23 cellular contexts compared by ENCODE assay signal in genomic region chr10:89064764-89065163, GRCh38.
A peak's percentile ranks its signal among the peaks of the same experiment; 100 is the strongest.
DNase-seq lines count a peak whose midpoint lies in the region; ATAC-seq, FAIRE-seq and TF ChIP-seq lines count a peak whose summit lies in the region.
"Had no signal": no experiment of that assay in that cellular context is flagged by ENCODE, and none has a peak within 500 bp of the region (broad histone marks: within the 10 kb centered on the region; RNA-seq: fewer than 3 reads in every experiment).

No MANE protein-coding gene starts in this region.

- peaks cover 4% of the 10 kb centered on the region for H3K27me3 Mint-ChIP-seq in Caco-2 (ENCODE audit: insufficient read depth, unreplicated experiment)
- H3K27me3 Mint-ChIP-seq: B cell had no signal

- POLR2A ChIA-PET in Caco-2 (lab: Charles Lee), result no interaction called here

- H3K4me3 ChIP-seq in cardiac fibroblast (replicated peaks in 1 of 2; ENCODE audit: low read depth in 2 of 2, low read length in 2 of 2) (no peak overlapping the region), gastroesophageal sphincter (peak overlapping the region in 1 of 2 donors; percentile 5), pancreas (no peak overlapping the region), tibial nerve (no peak overlapping the region), Caco-2 (ENCODE audit: low read depth, low read length) (no peak overlapping the region)

- TF ChIP-seq CTCF in cardiac fibroblast (IDR thresholded peaks at IDR 0.05; ENCODE audit: low read depth, low read length), result no peak
- TF ChIP-seq CTCF in gastroesophageal sphincter (IDR thresholded peaks at IDR 0.05), result no peak
- TF ChIP-seq CTCF in pancreas (IDR thresholded peaks at IDR 0.05), result no peak
- no peak for TF ChIP-seq CTCF in tibial nerve (IDR thresholded peaks at IDR 0.05)
- no peak for TF ChIP-seq CTCF in Caco-2 (IDR thresholded peaks at IDR 0.05; ENCODE audit: insufficient read depth in 1 of 2, low read depth in 1 of 2, low read length in 1 of 2, severe bottlenecking in 1 of 2, unreplicated experiment in 1 of 2)

- H3K4me3 Mint-ChIP-seq in Caco-2 (ENCODE audit: unreplicated experiment), result no peak overlapping the region
- H3K4me3 Mint-ChIP-seq: activated CD4-positive, alpha-beta T cell treated with anti-CD3 and anti-CD28 coated beads, Interleukin-2, amount 10 ng/mL, durations not matched to agents 7 days and 5 days; B cell; dendritic cell treated with granulocyte-macrophage colony-stimulating factor and Interleukin-4, amounts not matched to agents 40 ng/mL and 50 ng/mL, for 4 days had no signal

- no peak for TF ChIP-seq EP300 in gastroesophageal sphincter (IDR thresholded peaks at IDR 0.05)
- peak in 1 of 2 donors; percentile 89 for TF ChIP-seq EP300 in tibial nerve (IDR thresholded peaks at IDR 0.05)

- no peak for FAIRE-seq in pancreas (lab: Jason Lieb, UNC)
- FAIRE-seq: endothelial cell of umbilical vein, islet of Langerhans, TTC549 had no signal

- H3K27me3 ChIP-seq in gastroesophageal sphincter (no peaks in the 10 kb centered on the region), pancreas (no peaks in the 10 kb centered on the region), tibial nerve (no peaks in the 10 kb centered on the region), Caco-2 (replicated peaks; ENCODE audit: control insufficient read depth, insufficient read depth, low read length) (peaks cover 1% of the 10 kb centered on the region)

- no peaks in the 10 kb centered on the region for H3K36me3 Mint-ChIP-seq in Caco-2 (ENCODE audit: insufficient read depth, unreplicated experiment)

- no peaks in the 10 kb centered on the region for H3K36me3 ChIP-seq in gastroesophageal sphincter
- no peaks in the 10 kb centered on the region for H3K36me3 ChIP-seq in pancreas
- H3K36me3 ChIP-seq in tibial nerve, result no peaks in the 10 kb centered on the region
- no peaks in the 10 kb centered on the region for H3K36me3 ChIP-seq in Caco-2 (ENCODE audit: control insufficient read depth, insufficient read depth, low read length)

- H3K4me1 ChIP-seq in gastroesophageal sphincter (peaks cover 0 to 34% (median 5%) of the 10 kb centered on the region in 3 donors), pancreas (no peaks in the 10 kb centered on the region), tibial nerve (peaks cover 0 to 34% (median 8%) of the 10 kb centered on the region in 4 donors), Caco-2 (no peaks in the 10 kb centered on the region)

- H3K4me1 Mint-ChIP-seq in Caco-2 (ENCODE audit: low read depth, unreplicated experiment), result no peaks in the 10 kb centered on the region
- H3K4me1 Mint-ChIP-seq: activated CD4-positive, alpha-beta T cell treated with anti-CD3 and anti-CD28 coated beads, Interleukin-2, amount 10 ng/mL, durations not matched to agents 7 days and 5 days; B cell had no signal

- TF ChIP-seq POLR2A in gastroesophageal sphincter (IDR thresholded peaks at IDR 0.05) (no peak), tibial nerve (IDR thresholded peaks at IDR 0.05) (no peak)

- CTCF ChIA-PET in Caco-2 (lab: Charles Lee), result no interaction called here

- no TSS peak for BruUV-seq in Caco-2 (replicated peaks; lab: Mats Ljungman, UMichigan)

- 8 to 37% methylated on average over 4 of the region's 4 CpGs for WGBS in gastroesophageal sphincter (ENCODE audit: low coverage in 1 of 2), 2 donors
- WGBS in pancreas, 2 donors, result 51 to 58% methylated on average over 4 of the region's 4 CpGs
- WGBS in tibial nerve, 2 donors, result 18 to 19% methylated on average over 4 of the region's 4 CpGs

- H3K9me3 ChIP-seq in gastroesophageal sphincter (no peaks in the 10 kb centered on the region), pancreas (no peaks in the 10 kb centered on the region), tibial nerve (no peaks in the 10 kb centered on the region), Caco-2 (no peaks in the 10 kb centered on the region)

- H3K27ac ChIP-seq in gastroesophageal sphincter (peak overlapping the region; percentile 52 to 70 (median 56)), pancreas (no peak overlapping the region), tibial nerve (peak overlapping the region in 3 of 4 donors; percentile 38 to 74 (median 71))

- intact Hi-C loops in pancreas (cut with DNase I) (no loop called here), Caco-2 (cut with micrococcal nuclease; ENCODE audit: unreplicated experiment) (no loop called here)

- no peak overlapping the region for H3K27ac Mint-ChIP-seq in Caco-2 (ENCODE audit: unreplicated experiment)
- H3K27ac Mint-ChIP-seq: activated CD4-positive, alpha-beta T cell treated with anti-CD3 and anti-CD28 coated beads, Interleukin-2, amount 10 ng/mL, durations not matched to agents 7 days and 5 days; B cell; dendritic cell treated with granulocyte-macrophage colony-stimulating factor and Interleukin-4, amounts not matched to agents 40 ng/mL and 50 ng/mL, for 4 days had no signal

- ATAC-seq in gastroesophageal sphincter (peak; percentile 84), pancreas (peak in 3 of 4 donors; percentile 18 to 31 (median 30))
- no peak for ATAC-seq in stimulated activated naive CD8-positive, alpha-beta T cell treated with anti-CD3 and anti-CD28 coated beads, Interleukin-15, Interleukin-2, amounts not matched to agents 100 U/mL and 50 U/mL, for 24 hours
- ATAC-seq: HCT116 had no signal

- peak; percentile 68 to 72 for DNase-seq in cardiac fibroblast (ENCODE audit: low read depth in 2 of 2)
- no peak for DNase-seq in pancreas
- DNase-seq in tibial nerve (ENCODE audit: low spot score in 2 of 2), result peak in 1 of 2 donors; percentile 52
- no peak for DNase-seq in stimulated activated naive CD8-positive, alpha-beta T cell treated with anti-CD3 and anti-CD28 coated beads, Interleukin-15, Interleukin-2, amounts not matched to agents 100 U/mL and 50 U/mL, for 24 hours
- no peak for DNase-seq in 8988T
- DNase-seq in Caco-2, result no peak
- no peak for DNase-seq in activated CD4-positive, alpha-beta T cell treated with anti-CD3 and anti-CD28 coated beads for 4 hours
- DNase-seq: activated CD4-positive, alpha-beta T cell treated with anti-CD3 and anti-CD28 coated beads, Interleukin-2, amount 10 ng/mL, durations not matched to agents 7 days and 5 days; activated naive CD4-positive, alpha-beta T cell; COR-L47; KG1; NCI-H2081; NCI-H510A; right cardiac atrium; stimulated activated CD4-positive, alpha-beta T cell treated with anti-CD3 and anti-CD28 coated beads, Interleukin-2, amount 100 ng/mL, for 24 hours; SW 1271 had no signal

- H3K9me3 Mint-ChIP-seq in Caco-2 (ENCODE audit: unreplicated experiment), result no peaks in the 10 kb centered on the region
- H3K9me3 Mint-ChIP-seq: activated CD4-positive, alpha-beta T cell treated with anti-CD3 and anti-CD28 coated beads, Interleukin-2, amount 10 ng/mL, durations not matched to agents 7 days and 5 days; dendritic cell treated with granulocyte-macrophage colony-stimulating factor and Interleukin-4, amounts not matched to agents 40 ng/mL and 50 ng/mL, for 4 days had no signal

Comparison
In these comparisons a context has a peak if more than half of its experiments do, and no peak if none do; other contexts are left out.
1. DNase-seq: peak in cardiac fibroblast (2 of 2); none in pancreas (0 of 6), stimulated activated naive CD8-positive, alpha-beta T cell treated with anti-CD3 and anti-CD28 coated beads, Interleukin-15, Interleukin-2, amounts not matched to agents 100 U/mL and 50 U/mL, for 24 hours (single experiment), 8988T (single experiment), Caco-2 (0 of 2) and activated CD4-positive, alpha-beta T cell treated with anti-CD3 and anti-CD28 coated beads for 4 hours (0 of 2).
2. H3K27ac ChIP-seq: peak in gastroesophageal sphincter (4 of 4) and tibial nerve (3 of 4); none in pancreas (0 of 4).